Comparison of ENCODE assay signal across 8 cellular contexts in the genomic region with DNA sequence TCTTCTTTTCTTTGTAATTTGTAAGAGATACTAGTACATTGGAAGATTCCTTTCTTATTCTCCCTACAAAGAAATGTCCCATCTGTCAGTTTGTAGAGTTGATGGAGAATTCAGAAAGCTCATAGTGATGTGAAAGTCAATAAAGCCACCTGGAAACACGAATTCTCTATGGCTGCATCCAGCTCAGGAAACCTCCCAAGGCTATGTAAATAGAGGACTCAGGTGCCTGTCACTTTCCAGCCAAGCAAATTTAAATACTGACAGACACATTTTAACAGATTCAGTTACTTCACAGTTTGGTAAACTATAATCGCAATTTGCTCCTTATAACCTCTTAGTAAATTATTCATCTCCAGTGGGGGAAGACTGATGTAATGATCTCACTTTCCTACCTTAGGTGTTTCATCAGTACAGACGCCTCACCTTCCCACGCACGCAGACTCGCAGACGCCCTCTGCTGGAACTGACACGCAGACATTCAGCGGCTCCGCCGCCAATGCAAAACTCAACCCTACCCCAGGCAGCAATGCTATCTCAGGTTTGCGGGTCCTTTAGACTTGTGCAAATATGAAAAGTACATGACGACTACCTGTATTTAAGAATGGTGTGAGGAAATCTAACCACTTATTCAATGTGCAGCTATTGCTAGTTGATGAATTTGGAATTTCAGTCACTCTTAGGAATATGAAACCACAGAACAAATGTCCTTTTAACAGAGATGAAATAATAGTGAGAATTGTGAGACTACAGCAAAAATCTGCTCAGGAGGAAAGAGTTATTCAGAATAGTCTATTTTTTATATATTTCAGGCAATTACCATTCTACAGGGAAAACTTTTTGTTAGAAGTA.
DNase-seq lines count a peak whose midpoint lies in the region; ATAC-seq and TF ChIP-seq lines count a peak whose summit lies in the region.

No MANE protein-coding gene starts in this region.

- H3K27ac ChIP-seq in CD8-positive, alpha-beta memory T cell (ENCODE audit: low read depth, low read length) = no peak overlapping the region
- H3K27ac ChIP-seq in caudate nucleus (ENCODE audit: low read depth, low read length) (no peak overlapping the region), right lobe of liver (no peak overlapping the region)

- no peaks in the 10 kb centered on the region for H3K9me3 Mint-ChIP-seq in CD8-positive, alpha-beta memory T cell

- DNase-seq in CD8-positive, alpha-beta memory T cell = peak; percentile 53 to 83 (median 58)
- peak; percentile 27 for DNase-seq in Jurkat, Clone E6-1 (ENCODE audit: low read depth, low spot score)
- DNase-seq in caudate nucleus (lab: John Stamatoyannopoulos, UW) (peak in 39 of 61 donors; percentile 4 to 90 (median 27)), right lobe of liver (peak; percentile 63 to 70 (median 69)), OCI-M1 (lab: John Stamatoyannopoulos, UW) (no peak)
- DNase-seq in stimulated activated CD8-positive, alpha-beta memory T cell treated with anti-CD3 and anti-CD28 coated beads, Interleukin-12 subunit alpha, Interleukin-12 subunit beta, amount 100 ng/mL, for 4 hours (ENCODE audit: low read depth) = peak; percentile 51

- POLR2A ChIA-PET in CD8-positive, alpha-beta memory T cell (lab: Charles Lee) = interaction anchor here (1.5 kb wide), 1 partner anchor 74 kb away, joined by 4 read pairs; no protein-coding TSS in a partner anchor

- H3K4me3 ChIP-seq in CD8-positive, alpha-beta memory T cell (ENCODE audit: low read length) = no peak overlapping the region
- no peak overlapping the region for H3K4me3 ChIP-seq in Jurkat, Clone E6-1 (ENCODE audit: low read length)
- no peak overlapping the region for H3K4me3 ChIP-seq in right lobe of liver

- CTCF ChIA-PET in CD8-positive, alpha-beta memory T cell (lab: Charles Lee) = interaction anchor here (0.8 to 3.6 kb wide), 7 partner anchors 11 to 186 kb away, joined by 3 to 16 read pairs (median 3); no protein-coding TSS in a partner anchor

- H3K4me3 Mint-ChIP-seq in CD8-positive, alpha-beta memory T cell = peak overlapping the region in 6 of 7 donors; percentile 30 to 68 (median 56)

- H3K4me1 ChIP-seq in CD8-positive, alpha-beta memory T cell (ENCODE audit: insufficient read depth, low read length) = peaks cover 74% of the 10 kb centered on the region
- peaks cover 0 to 7% (median 0%) of the 10 kb centered on the region in 4 donors for H3K4me1 ChIP-seq in right lobe of liver

- H3K36me3 Mint-ChIP-seq in CD8-positive, alpha-beta memory T cell = peaks cover 33 to 85% (median 46%) of the 10 kb centered on the region in 3 donors

- H3K36me3 ChIP-seq in CD8-positive, alpha-beta memory T cell (ENCODE audit: insufficient read depth, low read length) = peaks cover 67% of the 10 kb centered on the region
- H3K36me3 ChIP-seq in right lobe of liver = no peaks in the 10 kb centered on the region

- peaks cover 80 to 94% (median 94%) of the 10 kb centered on the region in 3 donors for H3K4me1 Mint-ChIP-seq in CD8-positive, alpha-beta memory T cell

- WGBS in right lobe of liver (ENCODE audit: insufficient coverage, low coverage, low lambda C conversion rate, missing lambda C conversion rate) = 9% methylated on average over 13 of the region's 13 CpGs

- peak; percentile 41 to 84 (median 77) for TF ChIP-seq CTCF in right lobe of liver (IDR thresholded peaks at IDR 0.05)

- intact Hi-C loops in right lobe of liver (cut with DNase I) = no loop called here

- H3K27me3 ChIP-seq in CD8-positive, alpha-beta memory T cell (ENCODE audit: insufficient read depth, low read length, poor library complexity, severe bottlenecking) = no peaks in the 10 kb centered on the region
- H3K27me3 ChIP-seq in right lobe of liver = no peaks in the 10 kb centered on the region

- peak; percentile 80 to 88 for ATAC-seq in activated CD4-positive, CD25-positive, alpha-beta regulatory T cell treated with anti-CD3 and anti-CD28 coated beads, Interleukin-2, amount 50 U/mL, for 24 hours
- ATAC-seq in right lobe of liver = peak; percentile 97 to 99 (median 97)
- no peak for ATAC-seq in GM18511 (IDR thresholded peaks at IDR 0.05; ENCODE audit: unreplicated experiment)

- no peaks in the 10 kb centered on the region for H3K27me3 Mint-ChIP-seq in CD8-positive, alpha-beta memory T cell

- H3K9me3 ChIP-seq in CD8-positive, alpha-beta memory T cell (ENCODE audit: low read length) = no peaks in the 10 kb centered on the region
- H3K9me3 ChIP-seq in right lobe of liver = no peaks in the 10 kb centered on the region

- peak overlapping the region; percentile 59 to 93 (median 82) for H3K27ac Mint-ChIP-seq in CD8-positive, alpha-beta memory T cell

- no peak for TF ChIP-seq POLR2A in right lobe of liver (IDR thresholded peaks at IDR 0.05)
